Comparison of ENCODE assay signal across 8 cellular contexts in genomic region chr2:241010531-241011295, GRCh38. TPM values are rescaled to one million over a fixed set of nuclear protein-coding genes. Genes with fewer than 3 reads are reported as not detected.
DNase-seq lines count a peak whose midpoint lies in the region; ATAC-seq and TF ChIP-seq lines count a peak whose summit lies in the region.

No MANE protein-coding gene starts in this region.

- H3K27me3 Mint-ChIP-seq in naive thymus-derived CD4-positive, alpha-beta T cell, result peaks cover 0 to 19% (median 0%) of the 10 kb centered on the region in 5 donors

- no peak for TF ChIP-seq CTCF in coronary artery (IDR thresholded peaks at IDR 0.05)

- intact Hi-C loops in naive thymus-derived CD4-positive, alpha-beta T cell (cut with micrococcal nuclease), result loop anchor here in 1 of 2 donors (1.0 to 10.0 kb wide), 4 partner anchors 37 to 207 kb away; partner anchors contain the start of gene PASK

- H3K27ac Mint-ChIP-seq in naive thymus-derived CD4-positive, alpha-beta T cell, result peak overlapping the region in 8 of 9 donors; percentile 80 to 94 (median 89)

- H3K4me1 ChIP-seq in naive thymus-derived CD4-positive, alpha-beta T cell (ENCODE audit: control insufficient read depth in 2 of 2, insufficient read depth in 2 of 2, low read length in 2 of 2), result peaks cover 3 to 36% of the 10 kb centered on the region in 2 donors

- peaks cover 0 to 6% (median under 1%) of the 10 kb centered on the region in 5 donors for H3K36me3 Mint-ChIP-seq in naive thymus-derived CD4-positive, alpha-beta T cell

- POLR2A ChIA-PET in naive thymus-derived CD4-positive, alpha-beta T cell (lab: Charles Lee), result interaction anchor here (0.8 to 1.8 kb wide), 7 partner anchors 8 to 304 kb away, joined by 3 to 8 read pairs (median 4); partner anchors contain the start of genes HDLBP, PASK and PPP1R7

- H3K27ac ChIP-seq in coronary artery, result peak overlapping the region in 1 of 2 donors; percentile 70
- H3K27ac ChIP-seq in naive thymus-derived CD4-positive, alpha-beta T cell (ENCODE audit: low read depth, low read length), result peak overlapping the region; percentile 64

- no peaks in the 10 kb centered on the region for H3K9me3 ChIP-seq in naive thymus-derived CD4-positive, alpha-beta T cell (ENCODE audit: control insufficient read depth in 2 of 3, low read length in 3 of 3)

- peak overlapping the region; percentile 65 for H3K4me3 ChIP-seq in coronary artery
- H3K4me3 ChIP-seq in naive thymus-derived CD4-positive, alpha-beta T cell (ENCODE audit: low read length), result peak overlapping the region; percentile 51

- CTCF ChIA-PET in naive thymus-derived CD4-positive, alpha-beta T cell (lab: Charles Lee), result interaction anchor here (0.6 to 1.5 kb wide), 4 partner anchors 11 to 139 kb away, joined by 3 to 6 read pairs (median 4); partner anchors contain the start of genes PASK and PPP1R7

- peak overlapping the region in 8 of 10 donors; percentile 71 to 95 (median 76) for H3K4me3 Mint-ChIP-seq in naive thymus-derived CD4-positive, alpha-beta T cell

- H3K27me3 ChIP-seq in naive thymus-derived CD4-positive, alpha-beta T cell (ENCODE audit: control insufficient read depth in 2 of 2, insufficient read depth in 2 of 2, low read length in 2 of 2), result no peaks in the 10 kb centered on the region

- DNase-seq in 8988T (peak; percentile 9), NCI-H69 (lab: John Stamatoyannopoulos, UW) (peak; percentile 10), coronary artery (ENCODE audit: low spot score) (peak; percentile 70)
- peak in 1 of 9 donors; percentile 6 for DNase-seq in naive thymus-derived CD4-positive, alpha-beta T cell

- no peaks in the 10 kb centered on the region for H3K36me3 ChIP-seq in naive thymus-derived CD4-positive, alpha-beta T cell (ENCODE audit: control insufficient read depth in 2 of 3, insufficient read depth in 3 of 3, low read length in 3 of 3)

- H3K4me1 Mint-ChIP-seq in naive thymus-derived CD4-positive, alpha-beta T cell, result peaks cover 16 to 47% (median 40%) of the 10 kb centered on the region in 7 donors

- H3K9me3 Mint-ChIP-seq in naive thymus-derived CD4-positive, alpha-beta T cell, result peaks cover 0 to 6% (median 4%) of the 10 kb centered on the region in 11 donors

- ATAC-seq in naive thymus-derived CD4-positive, alpha-beta T cell, result no peak
- ATAC-seq in HG03045 (IDR thresholded peaks at IDR 0.05; ENCODE audit: unreplicated experiment), result no peak
- no peak for ATAC-seq in HG02870 (IDR thresholded peaks at IDR 0.05; ENCODE audit: unreplicated experiment)
- no peak for ATAC-seq in GM21576 (IDR thresholded peaks at IDR 0.05; ENCODE audit: unreplicated experiment)
- ATAC-seq in HG02938 (IDR thresholded peaks at IDR 0.05; ENCODE audit: unreplicated experiment), result no peak

RNA-seq across cellular contexts. Expression of gene SNED1, which starts 12.3 kb away (rescaled TPM):
- 100 to 1,000 TPM in 1 of 5 experiments, 10 to 100 TPM in 4; 20.3 to 120 (median 56.3) TPM for total RNA-seq in naive thymus-derived CD4-positive, alpha-beta T cell
- polyA plus RNA-seq in naive thymus-derived CD4-positive, alpha-beta T cell, result 1 to 10 TPM; 1.0 to 1.4 TPM
